8 cellular contexts compared by ENCODE assay signal in genomic region chr3:174440741-174441587, GRCh38.
DNase-seq lines count a peak whose midpoint lies in the region; ATAC-seq and TF ChIP-seq lines count a peak whose summit lies in the region.

No MANE protein-coding gene starts in this region.

- peaks cover 8% of the 10 kb centered on the region for H3K4me1 ChIP-seq in IMR-90 (ENCODE audit: control insufficient read depth, insufficient read depth, low read length)
- H3K4me1 ChIP-seq in OCI-LY7 (ENCODE audit: insufficient read depth, low read length, poor library complexity, severe bottlenecking), result peaks cover 11% of the 10 kb centered on the region
- H3K4me1 ChIP-seq in neuronal stem cell (ENCODE audit: control insufficient read depth in 2 of 2, insufficient read depth in 1 of 2, low read depth in 1 of 2, low read length in 2 of 2), result peaks cover 1 to 14% of the 10 kb centered on the region in 2 donors
- peaks cover 24% of the 10 kb centered on the region for H3K4me1 ChIP-seq in suprapubic skin

- H3K9me2 ChIP-seq in OCI-LY7 (ENCODE audit: insufficient read depth, low read length), result no peaks in the 10 kb centered on the region

- H3K4me2 ChIP-seq in IMR-90 (ENCODE audit: low read depth, low read length) (peak overlapping the region; percentile 95), OCI-LY7 (ENCODE audit: low read length) (peak overlapping the region; percentile 82), neuronal stem cell (ENCODE audit: insufficient read depth, low read length, poor library complexity, severe bottlenecking) (peak overlapping the region; percentile 74)

- H2BK15ac ChIP-seq in IMR-90 (ENCODE audit: low read depth, low read length), result peak overlapping the region; percentile 99; the same call in 1 of the 3 replicates
- peak overlapping the region; percentile 40 for H2BK15ac ChIP-seq in neuronal stem cell (ENCODE audit: low read length)

- ATAC-seq in GM21576 (IDR thresholded peaks at IDR 0.05; ENCODE audit: unreplicated experiment) (peak; percentile 67), IMR-90 (ENCODE audit: low read depth) (peak; percentile 72)

- H3K36me3 ChIP-seq in IMR-90 (ENCODE audit: control insufficient read depth, insufficient read depth, low read length) (no peaks in the 10 kb centered on the region), OCI-LY7 (ENCODE audit: insufficient read depth, low read length) (no peaks in the 10 kb centered on the region), neuronal stem cell (replicated peaks in 1 of 2; ENCODE audit: control insufficient read depth in 2 of 2, insufficient read depth in 2 of 2, low read length in 2 of 2) (no peaks in the 10 kb centered on the region), suprapubic skin (no peaks in the 10 kb centered on the region)

- TF ChIP-seq CTCF in IMR-90 (conservative IDR thresholded peaks at IDR 0.05; ENCODE audit: low read depth, low read length), result peak; percentile 21; the same call in 1 of the 2 replicates
- TF ChIP-seq CTCF in OCI-LY7 (conservative IDR thresholded peaks at IDR 0.05; ENCODE audit: low read length), result 0 out of 2 replicates have a peak, but pooled peaks have one; percentile 34
- no peak for TF ChIP-seq CTCF in suprapubic skin (IDR thresholded peaks at IDR 0.05)

- H3K9ac ChIP-seq in IMR-90 (ENCODE audit: low read depth, low read length) (peak overlapping the region; percentile 98), neuronal stem cell (ENCODE audit: low read depth, low read length, poor library complexity) (peak overlapping the region; percentile 88)

- TF ChIP-seq POLR2A in IMR-90 (IDR thresholded peaks at IDR 0.05; ENCODE audit: low read depth, low read length) (peak; percentile 71; the same call in 1 of the 2 replicates), suprapubic skin (IDR thresholded peaks at IDR 0.05) (peak in 1 of 2 donors; percentile 15)

- no peak for TF ChIP-seq EP300 in suprapubic skin (IDR thresholded peaks at IDR 0.05)

- H2AK5ac ChIP-seq in IMR-90 (ENCODE audit: low read depth, low read length) (peak overlapping the region; percentile 54), neuronal stem cell (ENCODE audit: low read depth, low read length) (no peak overlapping the region)

- H3K23ac ChIP-seq in IMR-90 (ENCODE audit: low read depth, low read length) (peak overlapping the region; percentile 100), neuronal stem cell (ENCODE audit: low read depth, low read length, poor library complexity) (peak overlapping the region; percentile 94)

- H3K27ac ChIP-seq in IMR-90 (ENCODE audit: insufficient read depth, low read length), result peak overlapping the region; percentile 96
- peak overlapping the region; percentile 73 for H3K27ac ChIP-seq in OCI-LY7 (ENCODE audit: low read depth, low read length, poor library complexity, severe bottlenecking)
- H3K27ac ChIP-seq in neuronal stem cell (replicated peaks; ENCODE audit: low read length), result peak overlapping the region; percentile 99
- H3K27ac ChIP-seq in suprapubic skin, result peak overlapping the region; percentile 99

- H3K79me2 ChIP-seq in OCI-LY7 (ENCODE audit: insufficient read depth, low read depth, low read length), result no peaks in the 10 kb centered on the region

- H3K27me3 Mint-ChIP-seq in activated naive CD4-positive, alpha-beta T cell treated with anti-CD3 and anti-CD28 coated beads, Interleukin-2, amount 50 U/mL, for 24 hours, result peaks cover 16% of the 10 kb centered on the region

- peak overlapping the region; percentile 68 for H2AK9ac ChIP-seq in IMR-90 (replicated peaks; ENCODE audit: low read depth, low read length, poor library complexity)

- peak overlapping the region; percentile 98 for H3K56ac ChIP-seq in IMR-90 (ENCODE audit: extremely low read depth, insufficient read depth, low read length)

- intact Hi-C loops in IMR-90 (cut with micrococcal nuclease) (loop anchor here (1.0 to 10.0 kb wide), 13 partner anchors 244 to 1989 kb away; no protein-coding TSS in a partner anchor), OCI-LY7 (cut with micrococcal nuclease; ENCODE audit: unreplicated experiment) (no loop called here)

- POLR2A ChIA-PET in IMR-90 (lab: Charles Lee; ENCODE audit: unreplicated experiment) (interaction anchor here (0.5 to 1.1 kb wide), 11 partner anchors 39 to 1912 kb away, joined by 3 to 7 read pairs (median 4); no protein-coding TSS in a partner anchor), OCI-LY7 (lab: Charles Lee) (interaction anchor here (0.6 to 0.8 kb wide), 2 partner anchors 12 to 27 kb away, joined by 3 to 4 read pairs; no protein-coding TSS in a partner anchor)

- no peaks in the 10 kb centered on the region for H3K9me1 ChIP-seq in IMR-90 (ENCODE audit: insufficient read depth, low read length)

- CTCF ChIA-PET in IMR-90 (lab: Yijun Ruan, JAX) (interaction anchor here (0.8 to 1.4 kb wide), 3 partner anchors 314 to 1045 kb away, joined by 3 to 6 read pairs (median 3); no protein-coding TSS in a partner anchor), OCI-LY7 (lab: Charles Lee; ENCODE audit: unreplicated experiment) (interaction anchor here (0.6 kb wide), 1 partner anchor 379 kb away, joined by 3 read pairs; no protein-coding TSS in a partner anchor)

- peak overlapping the region; percentile 99 for H4K91ac ChIP-seq in IMR-90 (ENCODE audit: insufficient read depth, low read depth, low read length)
- H4K91ac ChIP-seq in neuronal stem cell (ENCODE audit: low read depth, low read length, poor library complexity), result no peak overlapping the region

- H3K18ac ChIP-seq in IMR-90 (ENCODE audit: low read depth, low read length) (peak overlapping the region; percentile 99), neuronal stem cell (ENCODE audit: low read length) (peak overlapping the region; percentile 98)

- H3K4ac ChIP-seq in IMR-90 (ENCODE audit: low read depth, low read length) (peak overlapping the region; percentile 99), neuronal stem cell (ENCODE audit: low read length) (no peak overlapping the region)

- H2BK120ac ChIP-seq in IMR-90 (ENCODE audit: low read depth, low read length) (peak overlapping the region; percentile 99), neuronal stem cell (ENCODE audit: low read depth, low read length) (no peak overlapping the region)

- dilution Hi-C loops in IMR-90 (cut with HindIII; ENCODE audit: low sequenced_read_pairs, unreplicated experiment), result no loop called here

- peak; percentile 79 for DNase-seq in DMS153 (lab: John Stamatoyannopoulos, UW)
- peak; percentile 92 for DNase-seq in IMR-90
- DNase-seq in OCI-LY7 (ENCODE audit: low spot score), result peak; percentile 84
- peak; percentile 85 for DNase-seq in globus pallidus (ENCODE audit: low spot score)
- peak; percentile 85 for DNase-seq in neuronal stem cell (ENCODE audit: low spot score)
- peak; percentile 88 to 90 for DNase-seq in suprapubic skin (ENCODE audit: low spot score in 2 of 2)

- H3K27me3 ChIP-seq in IMR-90 (ENCODE audit: control insufficient read depth, insufficient read depth, low read length) (no peaks in the 10 kb centered on the region), neuronal stem cell (ENCODE audit: control insufficient read depth in 3 of 3, insufficient read depth in 3 of 3, low read depth in 1 of 3, low read length in 3 of 3) (no peaks in the 10 kb centered on the region), suprapubic skin (no peaks in the 10 kb centered on the region)

- no peak overlapping the region for H3K27ac Mint-ChIP-seq in activated naive CD4-positive, alpha-beta T cell treated with anti-CD3 and anti-CD28 coated beads, Interleukin-2, amount 50 U/mL, for 24 hours

- H3K4me3 Mint-ChIP-seq in activated naive CD4-positive, alpha-beta T cell treated with anti-CD3 and anti-CD28 coated beads, Interleukin-2, amount 50 U/mL, for 24 hours, result peak overlapping the region; percentile 75

- peaks cover 1% of the 10 kb centered on the region for H3K36me3 Mint-ChIP-seq in activated naive CD4-positive, alpha-beta T cell treated with anti-CD3 and anti-CD28 coated beads, Interleukin-2, amount 50 U/mL, for 24 hours

- H3K79me1 ChIP-seq in IMR-90 (ENCODE audit: low read depth in 1 of 2, low read length in 2 of 2) (peaks cover 9 to 26% of the 10 kb centered on the region in 2 experiments; a peak in 3 of 4 replicates), neuronal stem cell (ENCODE audit: low read depth, low read length) (no peaks in the 10 kb centered on the region)

- peak overlapping the region; percentile 73 for H3K4me3 ChIP-seq in IMR-90 (ENCODE audit: insufficient read depth, low read depth, low read length)
- peak overlapping the region; percentile 77 for H3K4me3 ChIP-seq in OCI-LY7 (ENCODE audit: low read depth, low read length, poor library complexity, severe bottlenecking)
- peak overlapping the region; percentile 78 to 90 for H3K4me3 ChIP-seq in neuronal stem cell (ENCODE audit: low read length in 2 of 2)
- peak overlapping the region; percentile 86 for H3K4me3 ChIP-seq in suprapubic skin

- H4K20me1 ChIP-seq in IMR-90 (ENCODE audit: insufficient read depth, low read length), result no peaks in the 10 kb centered on the region
- no peaks in the 10 kb centered on the region for H4K20me1 ChIP-seq in OCI-LY7 (ENCODE audit: insufficient read depth, low read length)

- TSS peak; percentile 55 for BruUV-seq in IMR-90 (replicated peaks; lab: Mats Ljungman, UMichigan)
- BruUV-seq in OCI-LY7 (replicated peaks; lab: Mats Ljungman, UMichigan), result no TSS peak

- H3K4me1 Mint-ChIP-seq in activated naive CD4-positive, alpha-beta T cell treated with anti-CD3 and anti-CD28 coated beads, Interleukin-2, amount 50 U/mL, for 24 hours, result peaks cover 14% of the 10 kb centered on the region

- H3K9me3 ChIP-seq in IMR-90 (ENCODE audit: control insufficient read depth, insufficient read depth, low read length) (no peaks in the 10 kb centered on the region), OCI-LY7 (ENCODE audit: low read length) (no peaks in the 10 kb centered on the region), neuronal stem cell (replicated peaks in 1 of 2; ENCODE audit: control insufficient read depth in 2 of 2, insufficient read depth in 1 of 2, low read depth in 1 of 2, low read length in 2 of 2) (no peaks in the 10 kb centered on the region), suprapubic skin (no peaks in the 10 kb centered on the region)

- no peak overlapping the region for H2BK12ac ChIP-seq in neuronal stem cell (ENCODE audit: low read length)

- no peaks in the 10 kb centered on the region for H3K9me3 Mint-ChIP-seq in activated naive CD4-positive, alpha-beta T cell treated with anti-CD3 and anti-CD28 coated beads, Interleukin-2, amount 50 U/mL, for 24 hours

- peak overlapping the region; percentile 94 for H2AFZ ChIP-seq in IMR-90 (replicated peaks; ENCODE audit: low read length, poor library complexity)
- H2AFZ ChIP-seq in OCI-LY7 (ENCODE audit: low read length), result peak overlapping the region; percentile 90
- H2AFZ ChIP-seq in neuronal stem cell (ENCODE audit: low read length), result peak overlapping the region; percentile 100

- H3K14ac ChIP-seq in IMR-90 (replicated peaks; ENCODE audit: low read depth, low read length) (peak overlapping the region; percentile 100), neuronal stem cell (ENCODE audit: low read length) (peak overlapping the region; percentile 47)

- peak overlapping the region; percentile 99 for H4K5ac ChIP-seq in IMR-90 (ENCODE audit: low read depth, low read length)

- H2BK20ac ChIP-seq in IMR-90 (ENCODE audit: low read depth, low read length), result peak overlapping the region; percentile 93; the same call in 1 of the 2 replicates

- TF ChIP-seq RAD21 in IMR-90 (IDR thresholded peaks at IDR 0.05; ENCODE audit: low read length), result no peak; the same call in 1 of the 2 replicates

- 0% methylated on average over 40 of the region's 107 CpGs; no CpG with 5 or more reads in 1 of the 2 experiments for WGBS in IMR-90 (ENCODE audit: extremely low coverage in 2 of 2, insufficient read length in 1 of 2), 2 experiments
- WGBS in neuronal stem cell (ENCODE audit: extremely low coverage in 2 of 2, insufficient read length in 2 of 2, insufficient replicate concordance in 1 of 2), 2 donors, result no CpG with 5 or more reads among the region's 107 CpGs
- WGBS in suprapubic skin, result under 1% methylated on average over 70 of the region's 107 CpGs

- H4K8ac ChIP-seq in IMR-90 (ENCODE audit: low read depth in 2 of 2, low read length in 2 of 2) (peak overlapping the region; percentile 97 to 98), neuronal stem cell (ENCODE audit: low read depth, low read length) (no peak overlapping the region)

- H2BK5ac ChIP-seq in IMR-90 (ENCODE audit: low read depth, low read length, poor library complexity, severe bottlenecking) (peak overlapping the region; percentile 100), neuronal stem cell (ENCODE audit: low read length) (peak overlapping the region; percentile 77)

- in situ Hi-C loops in IMR-90 (cut with MboI; ENCODE audit: low sequenced_read_pairs), result loop anchor here (10.0 kb wide), 1 partner anchor 514 kb away; no protein-coding TSS in a partner anchor

Comparison
In these comparisons a context has a peak if more than half of its experiments do, and no peak if none do; other contexts are left out.
1. Peak in every context shown above with its lines: DNase-seq, ATAC-seq, H3K4me3 ChIP-seq and H3K27ac ChIP-seq.
2. CTCF ChIP-seq: peak in IMR-90 (single experiment) and OCI-LY7 (single experiment); none in suprapubic skin (0 of 2).